In the genomic region with DNA sequence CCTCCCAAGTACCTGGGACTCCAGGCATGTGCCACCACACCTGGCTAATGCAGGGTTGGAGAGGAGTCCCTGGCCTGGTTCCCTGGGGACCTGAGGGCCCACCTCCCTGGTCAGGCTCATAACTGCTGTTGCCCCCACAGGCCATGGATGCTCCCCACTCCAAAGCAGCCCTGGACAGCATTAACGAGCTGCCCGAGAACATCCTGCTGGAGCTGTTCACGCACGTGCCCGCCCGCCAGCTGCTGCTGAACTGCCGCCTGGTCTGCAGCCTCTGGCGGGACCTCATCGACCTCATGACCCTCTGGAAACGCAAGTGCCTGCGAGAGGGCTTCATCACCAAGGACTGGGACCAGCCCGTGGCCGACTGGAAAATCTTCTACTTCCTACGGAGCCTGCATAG, we compare ENCODE assay signal across 19 cellular contexts. TPM values are rescaled to one million over a fixed set of nuclear protein-coding genes. Genes with fewer than 3 reads are reported as not detected.
DNase-seq lines count a peak whose midpoint lies in the region; ATAC-seq and TF ChIP-seq lines count a peak whose summit lies in the region.
"Had no signal": no experiment of that assay in that cellular context is flagged by ENCODE, and none has a peak within 500 bp of the region (broad histone marks: within the 10 kb centered on the region; RNA-seq: fewer than 3 reads in every experiment).

No MANE protein-coding gene starts in this region.

- CTCF ChIA-PET in activated CD8-positive, alpha-beta T cell treated with anti-CD3 and anti-CD28 coated beads, Interleukin-2, amount 10 ng/mL, durations not matched to agents 7 days and 5 days (lab: Charles Lee): interaction anchor here (1.1 kb wide), 1 partner anchor 51 kb away, joined by 5 read pairs; no protein-coding TSS in a partner anchor
- CTCF ChIA-PET in activated CD8-positive, alpha-beta T cell treated with anti-CD3 and anti-CD28 coated beads for 36 hours (lab: Charles Lee): no interaction called here

- intact Hi-C loops in activated CD8-positive, alpha-beta T cell treated with anti-CD3 and anti-CD28 coated beads for 36 hours (cut with micrococcal nuclease): no loop called here
- intact Hi-C loops in dendritic cell treated with granulocyte-macrophage colony-stimulating factor and Interleukin-4, amounts not matched to agents 40 ng/mL and 50 ng/mL, for 4 days (cut with micrococcal nuclease): no loop called here

- DNase-seq in activated CD8-positive, alpha-beta T cell treated with anti-CD3 and anti-CD28 coated beads, Interleukin-2, amount 10 ng/mL, durations not matched to agents 7 days and 5 days: no peak
- DNase-seq in activated CD8-positive, alpha-beta T cell treated with anti-CD3 and anti-CD28 coated beads for 36 hours: no peak
- DNase-seq in stimulated activated effector memory CD8-positive, alpha-beta T cell treated with anti-CD3 and anti-CD28 coated beads, Interleukin-12 subunit alpha, Interleukin-12 subunit beta, amount 100 ng/mL, for 72 hours (ENCODE audit: low spot score in 2 of 2): no peak
- DNase-seq in NCI-H82 treated with DMSO at 0.1 percent for 48 hours (lab: John Stamatoyannopoulos, UW; ENCODE audit: unreplicated experiment) (no peak), AG08395 (ENCODE audit: low spot score) (no peak)
- DNase-seq: BE2C; CD4-positive, CD25-positive, alpha-beta regulatory T cell; DMS153; GM23248; H9; KG1; MG63; NCI-H2029; NCI-H446; NCI-H524 treated with DMSO at 0.1 percent for 48 hours; NCI-H82; RPMI8226; SHP77 had no signal

- POLR2A ChIA-PET in activated CD8-positive, alpha-beta T cell treated with anti-CD3 and anti-CD28 coated beads, Interleukin-2, amount 10 ng/mL, durations not matched to agents 7 days and 5 days (lab: Charles Lee): no interaction called here
- POLR2A ChIA-PET in activated CD8-positive, alpha-beta T cell treated with anti-CD3 and anti-CD28 coated beads for 36 hours (lab: Charles Lee): no interaction called here

- peaks cover 25% of the 10 kb centered on the region for H3K4me1 Mint-ChIP-seq in activated CD8-positive, alpha-beta T cell treated with anti-CD3 and anti-CD28 coated beads, Interleukin-2, amount 10 ng/mL, durations not matched to agents 7 days and 5 days (ENCODE audit: low read depth)
- H3K4me1 Mint-ChIP-seq in activated CD8-positive, alpha-beta T cell treated with anti-CD3 and anti-CD28 coated beads for 36 hours (ENCODE audit: low read depth): no peaks in the 10 kb centered on the region
- peaks cover 43% of the 10 kb centered on the region for H3K4me1 Mint-ChIP-seq in dendritic cell treated with granulocyte-macrophage colony-stimulating factor and Interleukin-4, amounts not matched to agents 40 ng/mL and 50 ng/mL, for 4 days (ENCODE audit: low read depth)
- H3K4me1 Mint-ChIP-seq in stimulated activated effector memory CD8-positive, alpha-beta T cell treated with anti-CD3 and anti-CD28 coated beads, Interleukin-12 subunit alpha, Interleukin-12 subunit beta, amount 100 ng/mL, for 72 hours: peaks cover 13% of the 10 kb centered on the region
- H3K4me1 Mint-ChIP-seq: H9 had no signal

- peaks cover 41% of the 10 kb centered on the region for H3K36me3 Mint-ChIP-seq in activated CD8-positive, alpha-beta T cell treated with anti-CD3 and anti-CD28 coated beads, Interleukin-2, amount 10 ng/mL, durations not matched to agents 7 days and 5 days (ENCODE audit: low read depth)
- H3K36me3 Mint-ChIP-seq in activated CD8-positive, alpha-beta T cell treated with anti-CD3 and anti-CD28 coated beads for 36 hours (ENCODE audit: low read depth): peaks cover 10% of the 10 kb centered on the region
- H3K36me3 Mint-ChIP-seq in dendritic cell treated with granulocyte-macrophage colony-stimulating factor and Interleukin-4, amounts not matched to agents 40 ng/mL and 50 ng/mL, for 4 days (ENCODE audit: low read depth): peaks cover 61% of the 10 kb centered on the region
- peaks cover 29% of the 10 kb centered on the region for H3K36me3 Mint-ChIP-seq in stimulated activated effector memory CD8-positive, alpha-beta T cell treated with anti-CD3 and anti-CD28 coated beads, Interleukin-12 subunit alpha, Interleukin-12 subunit beta, amount 100 ng/mL, for 72 hours

- H3K9me3 Mint-ChIP-seq in activated CD8-positive, alpha-beta T cell treated with anti-CD3 and anti-CD28 coated beads, Interleukin-2, amount 10 ng/mL, durations not matched to agents 7 days and 5 days (ENCODE audit: insufficient read depth): no peaks in the 10 kb centered on the region
- H3K9me3 Mint-ChIP-seq in activated CD8-positive, alpha-beta T cell treated with anti-CD3 and anti-CD28 coated beads for 36 hours: no peaks in the 10 kb centered on the region
- H3K9me3 Mint-ChIP-seq in dendritic cell treated with granulocyte-macrophage colony-stimulating factor and Interleukin-4, amounts not matched to agents 40 ng/mL and 50 ng/mL, for 4 days: no peaks in the 10 kb centered on the region
- no peaks in the 10 kb centered on the region for H3K9me3 Mint-ChIP-seq in stimulated activated effector memory CD8-positive, alpha-beta T cell treated with anti-CD3 and anti-CD28 coated beads, Interleukin-12 subunit alpha, Interleukin-12 subunit beta, amount 100 ng/mL, for 72 hours
- H3K9me3 Mint-ChIP-seq: CD4-positive, CD25-positive, alpha-beta regulatory T cell; H9 had no signal

- no peak overlapping the region for H3K4me3 Mint-ChIP-seq in activated CD8-positive, alpha-beta T cell treated with anti-CD3 and anti-CD28 coated beads, Interleukin-2, amount 10 ng/mL, durations not matched to agents 7 days and 5 days
- H3K4me3 Mint-ChIP-seq in activated CD8-positive, alpha-beta T cell treated with anti-CD3 and anti-CD28 coated beads for 36 hours: no peak overlapping the region
- H3K4me3 Mint-ChIP-seq in dendritic cell treated with granulocyte-macrophage colony-stimulating factor and Interleukin-4, amounts not matched to agents 40 ng/mL and 50 ng/mL, for 4 days: no peak overlapping the region
- H3K4me3 Mint-ChIP-seq in stimulated activated effector memory CD8-positive, alpha-beta T cell treated with anti-CD3 and anti-CD28 coated beads, Interleukin-12 subunit alpha, Interleukin-12 subunit beta, amount 100 ng/mL, for 72 hours: no peak overlapping the region
- H3K4me3 Mint-ChIP-seq: H9 had no signal

- no peaks in the 10 kb centered on the region for H3K27me3 Mint-ChIP-seq in activated CD8-positive, alpha-beta T cell treated with anti-CD3 and anti-CD28 coated beads, Interleukin-2, amount 10 ng/mL, durations not matched to agents 7 days and 5 days (ENCODE audit: low read depth)
- H3K27me3 Mint-ChIP-seq in activated CD8-positive, alpha-beta T cell treated with anti-CD3 and anti-CD28 coated beads for 36 hours: no peaks in the 10 kb centered on the region
- H3K27me3 Mint-ChIP-seq in dendritic cell treated with granulocyte-macrophage colony-stimulating factor and Interleukin-4, amounts not matched to agents 40 ng/mL and 50 ng/mL, for 4 days: no peaks in the 10 kb centered on the region

- peak overlapping the region; percentile 39 for H3K27ac Mint-ChIP-seq in activated CD8-positive, alpha-beta T cell treated with anti-CD3 and anti-CD28 coated beads, Interleukin-2, amount 10 ng/mL, durations not matched to agents 7 days and 5 days
- H3K27ac Mint-ChIP-seq in activated CD8-positive, alpha-beta T cell treated with anti-CD3 and anti-CD28 coated beads for 36 hours: no peak overlapping the region
- peak overlapping the region; percentile 75 for H3K27ac Mint-ChIP-seq in dendritic cell treated with granulocyte-macrophage colony-stimulating factor and Interleukin-4, amounts not matched to agents 40 ng/mL and 50 ng/mL, for 4 days
- peak overlapping the region; percentile 83 for H3K27ac Mint-ChIP-seq in stimulated activated effector memory CD8-positive, alpha-beta T cell treated with anti-CD3 and anti-CD28 coated beads, Interleukin-12 subunit alpha, Interleukin-12 subunit beta, amount 100 ng/mL, for 72 hours

- no peak for TF ChIP-seq CTCF in activated CD8-positive, alpha-beta T cell treated with anti-CD3 and anti-CD28 coated beads for 36 hours (IDR thresholded peaks at IDR 0.05)

- no peak for ATAC-seq in activated CD8-positive, alpha-beta T cell treated with anti-CD3 and anti-CD28 coated beads, Interleukin-2, amount 10 ng/mL, durations not matched to agents 7 days and 5 days
- no peak for ATAC-seq in activated CD8-positive, alpha-beta T cell treated with anti-CD3 and anti-CD28 coated beads for 36 hours
- ATAC-seq in stimulated activated effector memory CD8-positive, alpha-beta T cell treated with anti-CD3 and anti-CD28 coated beads, Interleukin-12 subunit alpha, Interleukin-12 subunit beta, amount 100 ng/mL, for 72 hours: no peak

RNA-seq across cellular contexts. Expression of gene FBXO6, which starts 4.5 kb away (rescaled TPM):
- total RNA-seq in activated CD8-positive, alpha-beta T cell treated with anti-CD3 and anti-CD28 coated beads, Interleukin-2, amount 10 ng/mL, durations not matched to agents 7 days and 5 days: 10 to 100 TPM; 61.6 to 62.2 TPM
- total RNA-seq in activated CD8-positive, alpha-beta T cell treated with anti-CD3 and anti-CD28 coated beads for 36 hours: 1 to 10 TPM; 6.2 to 7.9 TPM

RNA-seq across cellular contexts. Expression of gene MAD2L2, which starts 12.4 kb away (rescaled TPM):
- total RNA-seq in activated CD8-positive, alpha-beta T cell treated with anti-CD3 and anti-CD28 coated beads, Interleukin-2, amount 10 ng/mL, durations not matched to agents 7 days and 5 days: 100 to 1,000 TPM; 127 to 129 TPM
- 10 to 100 TPM; 86.5 to 90.4 TPM for total RNA-seq in activated CD8-positive, alpha-beta T cell treated with anti-CD3 and anti-CD28 coated beads for 36 hours

RNA-seq across cellular contexts. Expression of gene FBXO44, which starts 13.8 kb away (rescaled TPM):
- total RNA-seq in activated CD8-positive, alpha-beta T cell treated with anti-CD3 and anti-CD28 coated beads, Interleukin-2, amount 10 ng/mL, durations not matched to agents 7 days and 5 days: 10 to 100 TPM; 39.7 to 42.3 TPM
- 10 to 100 TPM; 18.1 to 20.4 TPM for total RNA-seq in activated CD8-positive, alpha-beta T cell treated with anti-CD3 and anti-CD28 coated beads for 36 hours

RNA-seq across cellular contexts. Expression of gene FBXO2, which starts 14.3 kb away (rescaled TPM):
- total RNA-seq in activated CD8-positive, alpha-beta T cell treated with anti-CD3 and anti-CD28 coated beads, Interleukin-2, amount 10 ng/mL, durations not matched to agents 7 days and 5 days: 1 to 10 TPM; 5.6 to 6.0 TPM
- total RNA-seq in activated CD8-positive, alpha-beta T cell treated with anti-CD3 and anti-CD28 coated beads for 36 hours: 1 to 10 TPM; 1.7 to 1.9 TPM

RNA-seq across cellular contexts. Expression of gene DRAXIN, which starts 23.0 kb away (rescaled TPM):
- total RNA-seq in activated CD8-positive, alpha-beta T cell treated with anti-CD3 and anti-CD28 coated beads, Interleukin-2, amount 10 ng/mL, durations not matched to agents 7 days and 5 days: 1 to 10 TPM; 7.1 to 7.7 TPM
- under 1 TPM; 0.18 to 0.20 TPM for total RNA-seq in activated CD8-positive, alpha-beta T cell treated with anti-CD3 and anti-CD28 coated beads for 36 hours
- total RNA-seq: CD4-positive, CD25-positive, alpha-beta regulatory T cell had no signal

Comparison
In these comparisons a context has a peak if more than half of its experiments do, and no peak if none do; other contexts are left out.
1. RNA of gene FBXO6, which starts 4.5 kb away (total RNA-seq): 61.6 to 62.2 TPM in activated CD8-positive, alpha-beta T cell treated with anti-CD3 and anti-CD28 coated beads, Interleukin-2, amount 10 ng/mL, durations not matched to agents 7 days and 5 days; 6.2 to 7.9 TPM in activated CD8-positive, alpha-beta T cell treated with anti-CD3 and anti-CD28 coated beads for 36 hours; every median in the first group is over 4 times any median in the second.